ENCODE assay signal across 19 cellular contexts in the genomic region with DNA sequence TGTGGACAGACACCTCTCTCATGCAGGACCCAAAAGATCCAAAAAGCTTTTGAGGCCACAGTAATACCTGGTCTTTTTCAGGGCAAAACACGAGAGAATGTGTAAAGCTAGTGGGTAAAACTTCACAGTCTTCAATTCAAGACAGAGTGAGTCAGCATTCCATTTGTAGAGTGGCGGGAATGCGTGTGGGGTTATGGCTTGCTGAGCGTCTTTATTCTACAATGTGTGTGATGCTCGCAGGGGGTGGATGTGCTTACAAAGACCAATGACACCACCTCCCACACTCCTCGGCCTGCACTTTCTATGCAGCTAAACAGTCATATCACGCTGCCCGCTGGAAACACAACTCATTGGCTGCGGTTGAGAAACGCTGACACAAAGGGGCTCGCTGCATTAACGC.
A peak's percentile ranks its signal among the peaks of the same experiment; 100 is the strongest.
DNase-seq lines count a peak whose midpoint lies in the region; ATAC-seq and TF ChIP-seq lines count a peak whose summit lies in the region.
"Had no signal": no experiment of that assay in that cellular context is flagged by ENCODE, and none has a peak within 500 bp of the region (broad histone marks: within the 10 kb centered on the region; RNA-seq: fewer than 3 reads in every experiment).

No MANE protein-coding gene starts in this region.

- H2AFZ ChIP-seq in H9 (ENCODE audit: low read length): no peak overlapping the region
- H2AFZ ChIP-seq in neuron (ENCODE audit: low read depth, low read length): peak overlapping the region; percentile 77

- no peak overlapping the region for H4K5ac ChIP-seq in H9 (ENCODE audit: insufficient read length, low read depth, low read length)

- H3K9me3 ChIP-seq in H9 (ENCODE audit: control insufficient read depth, low read depth, low read length) (no peaks in the 10 kb centered on the region), NT2/D1 (ENCODE audit: insufficient read depth, low read length) (peaks cover 4% of the 10 kb centered on the region; the same call in 1 of the 2 replicates), iPS-18a (ENCODE audit: control insufficient read depth, low read depth, low read length) (no peaks in the 10 kb centered on the region), neuron (ENCODE audit: low read length) (no peaks in the 10 kb centered on the region)

- peaks cover 0 to 7% (median 0%) of the 10 kb centered on the region in 3 experiments; a peak in 2 of 7 replicates for H3K36me3 Mint-ChIP-seq in H9 (ENCODE audit: insufficient read depth in 1 of 3, low read depth in 3 of 3)
- H3K36me3 Mint-ChIP-seq in stimulated activated naive B cell treated with anti-CD40 and anti-IgM and Interleukin-4, amounts not matched to agents 10 μg/mL and 1 μg/mL and 100 μg/mL, for 72 hours: no peaks in the 10 kb centered on the region
- H3K36me3 Mint-ChIP-seq: IgD-negative memory B cell had no signal

- H3K4me3 Mint-ChIP-seq in H9: no peak overlapping the region
- no peak overlapping the region for H3K4me3 Mint-ChIP-seq in stimulated activated naive B cell treated with anti-CD40 and anti-IgM and Interleukin-4, amounts not matched to agents 10 μg/mL and 1 μg/mL and 100 μg/mL, for 72 hours
- H3K4me3 Mint-ChIP-seq: B cell; CD4-positive, alpha-beta T cell; IgD-negative memory B cell had no signal

- no peak overlapping the region for H3K18ac ChIP-seq in H9 (ENCODE audit: insufficient read length, low read depth, low read length)

- no peak overlapping the region for H3K4me2 ChIP-seq in H9 (ENCODE audit: insufficient read depth, insufficient read length, low read length)

- H3K79me1 ChIP-seq in H9 (ENCODE audit: insufficient read depth, low read depth, low read length, poor library complexity, severe bottlenecking): no peaks in the 10 kb centered on the region

- no peak overlapping the region for H4K91ac ChIP-seq in H9 (ENCODE audit: insufficient read length, low read depth, low read length)

- no peak overlapping the region for H4K8ac ChIP-seq in H9 (replicated peaks; ENCODE audit: insufficient read length, low read depth, low read length)

- H3K27ac Mint-ChIP-seq in H9: no peak overlapping the region
- H3K27ac Mint-ChIP-seq in stimulated activated naive B cell treated with anti-CD40 and anti-IgM and Interleukin-4, amounts not matched to agents 10 μg/mL and 1 μg/mL and 100 μg/mL, for 72 hours: no peak overlapping the region
- H3K27ac Mint-ChIP-seq: B cell; CD4-positive, alpha-beta T cell; IgD-negative memory B cell had no signal

- no peak overlapping the region for H2BK5ac ChIP-seq in H9 (ENCODE audit: insufficient read length, low read length)

- no peak overlapping the region for H2AK5ac ChIP-seq in H9 (ENCODE audit: insufficient read length, low read length)

- H3K27me3 Mint-ChIP-seq in H9 (ENCODE audit: low read depth): peaks cover 2% of the 10 kb centered on the region; the same call in 1 of the 2 replicates
- no peaks in the 10 kb centered on the region for H3K27me3 Mint-ChIP-seq in stimulated activated naive B cell treated with anti-CD40 and anti-IgM and Interleukin-4, amounts not matched to agents 10 μg/mL and 1 μg/mL and 100 μg/mL, for 72 hours
- H3K27me3 Mint-ChIP-seq: B cell; CD4-positive, alpha-beta T cell; IgD-negative memory B cell had no signal

- no CpG with 5 or more reads among the region's 12 CpGs for WGBS in H9 (ENCODE audit: extremely low coverage, insufficient read length, low lambda C conversion rate)

- no peak overlapping the region for H3T11ph ChIP-seq in H9 (ENCODE audit: low read length)

- H3K9ac ChIP-seq in H9 (ENCODE audit: extremely low read depth, insufficient read length, low read length): no peak overlapping the region
- no peak overlapping the region for H3K9ac ChIP-seq in NT2/D1 (ENCODE audit: insufficient read length, low read depth)
- peak overlapping the region; percentile 31 for H3K9ac ChIP-seq in iPS-18a (ENCODE audit: low read length)

- H2BK120ac ChIP-seq in H9 (ENCODE audit: low read depth, low read length, poor library complexity, severe bottlenecking): no peak overlapping the region

- H3K27ac ChIP-seq in H9 (ENCODE audit: insufficient read length, low read depth, low read length) (no peak overlapping the region), iPS-18a (ENCODE audit: low read length) (no peak overlapping the region)
- H3K27ac ChIP-seq: RWPE1 had no signal

- no peak for TF ChIP-seq CTCF in H9 (conservative IDR thresholded peaks at IDR 0.05)

- peaks cover 12 to 13% of the 10 kb centered on the region in 2 experiments for H3K4me1 Mint-ChIP-seq in H9
- no peaks in the 10 kb centered on the region for H3K4me1 Mint-ChIP-seq in stimulated activated naive B cell treated with anti-CD40 and anti-IgM and Interleukin-4, amounts not matched to agents 10 μg/mL and 1 μg/mL and 100 μg/mL, for 72 hours
- H3K4me1 Mint-ChIP-seq: B cell, IgD-negative memory B cell had no signal

- no peaks in the 10 kb centered on the region for H3K9me3 Mint-ChIP-seq in H9
- H3K9me3 Mint-ChIP-seq in stimulated activated naive B cell treated with anti-CD40 and anti-IgM and Interleukin-4, amounts not matched to agents 10 μg/mL and 1 μg/mL and 100 μg/mL, for 72 hours: peaks cover 0 to 2% of the 10 kb centered on the region in 2 donors
- H3K9me3 Mint-ChIP-seq: CD4-positive, alpha-beta T cell had no signal

- H3K27me3 ChIP-seq in H9 (ENCODE audit: insufficient read depth, low read length): no peaks in the 10 kb centered on the region
- no peaks in the 10 kb centered on the region for H3K27me3 ChIP-seq in NT2/D1 (ENCODE audit: insufficient read depth, insufficient read length)
- H3K27me3 ChIP-seq in iPS-18a (ENCODE audit: control insufficient read depth, insufficient read depth, low read length): no peaks in the 10 kb centered on the region
- no peaks in the 10 kb centered on the region for H3K27me3 ChIP-seq in neuron (ENCODE audit: insufficient read depth, low read length)

- H3K23ac ChIP-seq in H9 (ENCODE audit: insufficient read length, low read depth, low read length): no peak overlapping the region

- H3K4me1 ChIP-seq in H9 (ENCODE audit: insufficient read depth, low read length): peaks cover 4% of the 10 kb centered on the region; the same call in 1 of the 2 replicates
- no peaks in the 10 kb centered on the region for H3K4me1 ChIP-seq in NT2/D1 (ENCODE audit: insufficient read depth, insufficient read length)
- H3K4me1 ChIP-seq in iPS-18a (ENCODE audit: control insufficient read depth, low read depth, low read length): peaks cover 30% of the 10 kb centered on the region
- peaks cover 27% of the 10 kb centered on the region for H3K4me1 ChIP-seq in neuron (ENCODE audit: insufficient read depth, low read length)

- no peak overlapping the region for H2BK12ac ChIP-seq in H9 (ENCODE audit: insufficient read length, low read depth, low read length)

- H3K4ac ChIP-seq in H9 (ENCODE audit: low read depth, low read length): no peak overlapping the region

- H2BK20ac ChIP-seq in H9 (ENCODE audit: low read depth, low read length, poor library complexity, severe bottlenecking): no peak overlapping the region

- no peaks in the 10 kb centered on the region for H3K23me2 ChIP-seq in H9 (ENCODE audit: insufficient read length, low read depth, low read length, poor library complexity, severe bottlenecking)

- no peak for ATAC-seq in stimulated activated naive B cell treated with anti-CD40 and anti-IgM and Interleukin-4, amounts not matched to agents 10 μg/mL and 1 μg/mL and 100 μg/mL, for 72 hours (replicated peaks)

- H3K4me3 ChIP-seq in NT2/D1 (ENCODE audit: insufficient read length, low read depth) (no peak overlapping the region), iPS-18a (ENCODE audit: low read length) (no peak overlapping the region), neuron (ENCODE audit: low read length) (peak overlapping the region; percentile 29)

- no peak overlapping the region for H3K56ac ChIP-seq in H9 (ENCODE audit: insufficient read length, low read depth, low read length)

- DNase-seq in H9 (no peak), NT2/D1 (ENCODE audit: low read depth, low spot score) (peak; percentile 48), SHP77 (lab: John Stamatoyannopoulos, UW) (no peak), activated gamma-delta T cell treated with Interleukin-2 at 50 U/mL for 16 hours (no peak)
- DNase-seq in stimulated activated naive B cell treated with anti-CD40 and anti-IgM and Interleukin-4, amounts not matched to agents 10 μg/mL and 1 μg/mL and 100 μg/mL, for 72 hours: no peak
- DNase-seq: Calu3; CD4-positive, alpha-beta T cell; DMS79; GF-D8; GOT3; MV-4-11; NCI-H1417 treated with DMSO at 0.1 percent for 48 hours; NCI-H524; NK-92 treated with Interleukin-12 subunit alpha and Interleukin-12 subunit beta, amount 100 ng/mL, for 24 hours had no signal

- H4K20me1 ChIP-seq in H9 (ENCODE audit: control insufficient read depth, insufficient read depth, insufficient read length): no peaks in the 10 kb centered on the region

- no peak overlapping the region for H2BK15ac ChIP-seq in H9 (ENCODE audit: low read depth, low read length)

- H3K36me3 ChIP-seq in NT2/D1 (ENCODE audit: insufficient read depth, insufficient read length, low read length): no peaks in the 10 kb centered on the region
- H3K36me3 ChIP-seq in iPS-18a (ENCODE audit: control insufficient read depth, low read depth, low read length): no peaks in the 10 kb centered on the region
- no peaks in the 10 kb centered on the region for H3K36me3 ChIP-seq in neuron (ENCODE audit: insufficient read depth, low read length)

- H3K79me2 ChIP-seq in H9 (ENCODE audit: insufficient read depth, low read length): no peaks in the 10 kb centered on the region

- H3K14ac ChIP-seq in H9 (ENCODE audit: insufficient read depth, low read length): peak overlapping the region; percentile 39; the same call in 1 of the 2 replicates
